18 cellular contexts compared by ENCODE assay signal in genomic region chr7:106273009-106273695, GRCh38.
DNase-seq lines count a peak whose midpoint lies in the region; ATAC-seq and TF ChIP-seq lines count a peak whose summit lies in the region.
"Had no signal": no experiment of that assay in that cellular context is flagged by ENCODE, and none has a peak within 500 bp of the region (broad histone marks: within the 10 kb centered on the region; RNA-seq: fewer than 3 reads in every experiment).

No MANE protein-coding gene starts in this region.

- H3K9ac ChIP-seq in adipocyte (ENCODE audit: low read length): peak overlapping the region; percentile 30

- peak; percentile 62 for DNase-seq in GM12865 (ENCODE audit: low read depth)
- DNase-seq in adipocyte (ENCODE audit: low read depth): no peak
- no peak for DNase-seq in stimulated activated CD4-positive, alpha-beta T cell treated with anti-CD3 and anti-CD28 coated beads, Interleukin-4, amount 100 ng/mL, for 4 hours
- no peak for DNase-seq in NK-92 (lab: John Stamatoyannopoulos, UW; ENCODE audit: unreplicated experiment)
- DNase-seq: activated CD4-positive, CD25-positive, alpha-beta regulatory T cell; body of pancreas; CD4-positive, CD25-positive, alpha-beta regulatory T cell; EL; NCI-H1105 treated with DMSO at 0.1 percent for 48 hours; NCI-H2227 treated with DMSO at 0.1 percent for 48 hours; OCI-M1; stimulated activated CD4-positive, alpha-beta T cell treated with anti-CD3 and anti-CD28 coated beads, Interleukin-4, amount 100 ng/mL, for 24 hours; T-cell; uterus had no signal

- H3K27me3 ChIP-seq in adipocyte (replicated peaks; ENCODE audit: control insufficient read depth, insufficient read depth, low read length): no peaks in the 10 kb centered on the region
- H3K27me3 ChIP-seq: body of pancreas, uterus had no signal

- peaks cover 95% of the 10 kb centered on the region for H3K36me3 ChIP-seq in adipocyte (ENCODE audit: control insufficient read depth, insufficient read depth, low read length, severe bottlenecking)
- H3K36me3 ChIP-seq: uterus had no signal

- no peaks in the 10 kb centered on the region for H3K9me3 ChIP-seq in adipocyte (ENCODE audit: control insufficient read depth, low read length)
- H3K9me3 ChIP-seq: body of pancreas, uterus had no signal

- H3K4me3 ChIP-seq in GM12865 (ENCODE audit: low read depth, low read length): no peak overlapping the region
- H3K4me3 ChIP-seq in adipocyte (ENCODE audit: low read length): no peak overlapping the region
- H3K4me3 ChIP-seq: body of pancreas, uterus had no signal

- H3K4me1 ChIP-seq in adipocyte (ENCODE audit: control insufficient read depth, insufficient read depth, low read length): peaks cover 25% of the 10 kb centered on the region
- H3K4me1 ChIP-seq: uterus had no signal

- ATAC-seq in GM18502 (IDR thresholded peaks at IDR 0.05; ENCODE audit: poor library complexity, unreplicated experiment): peak; percentile 60
- peak; percentile 86 for ATAC-seq in HG02852 (IDR thresholded peaks at IDR 0.05; ENCODE audit: unreplicated experiment)
- ATAC-seq in GM19035 (IDR thresholded peaks at IDR 0.05; ENCODE audit: unreplicated experiment): no peak
- ATAC-seq: body of pancreas; stimulated activated memory B cell treated with anti-CD40 and anti-IgM and Interleukin-4, amounts not matched to agents 10 μg/mL and 1 μg/mL and 100 μg/mL, for 72 hours; T-cell had no signal

- no peak for TF ChIP-seq CTCF in GM12865 (IDR thresholded peaks at IDR 0.05; ENCODE audit: insufficient read depth, low read depth, low read length, missing control alignments)
